Comparison of ENCODE assay signal across 35 cellular contexts in the genomic region with DNA sequence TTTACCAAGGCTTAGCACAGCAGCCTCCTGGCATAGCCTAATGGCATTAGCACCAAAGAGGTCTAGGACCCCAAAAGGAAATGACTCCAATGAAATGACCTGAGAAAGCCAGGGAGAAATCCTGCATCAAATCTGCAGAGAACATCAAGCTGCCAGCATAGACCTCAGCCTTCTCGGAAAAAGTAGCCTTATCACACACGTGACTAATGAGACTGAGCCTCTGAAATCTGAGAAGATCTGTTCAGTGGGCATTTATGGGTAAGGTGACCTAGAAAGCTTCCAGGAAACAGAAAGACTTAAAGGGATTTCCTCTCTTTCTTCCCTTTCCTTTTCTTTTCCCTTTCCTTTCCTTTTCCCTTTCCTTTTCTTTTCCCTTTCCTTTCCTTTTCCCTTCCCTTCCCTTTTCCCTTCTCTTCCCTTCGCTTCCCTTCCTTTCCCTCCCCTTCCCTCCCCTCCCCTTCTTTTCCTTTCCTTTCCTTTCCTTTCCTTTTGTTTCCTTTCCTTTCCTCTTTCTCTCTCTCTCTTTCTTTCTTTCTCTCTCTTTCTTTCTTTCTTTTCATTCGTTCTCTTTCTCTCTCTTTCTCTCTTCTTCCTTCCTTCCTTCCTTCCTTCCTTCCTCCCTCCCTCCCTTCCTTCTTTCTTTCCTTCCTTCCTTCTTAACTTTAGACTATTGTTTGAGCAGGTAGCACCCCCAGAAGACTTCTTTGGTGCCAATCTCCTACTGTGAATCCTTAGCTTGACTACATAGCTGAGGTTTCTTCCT. TPM values are rescaled to one million over a fixed set of nuclear protein-coding genes. Genes with fewer than 3 reads are reported as not detected.
"Had no signal": no experiment of that assay in that cellular context is flagged by ENCODE, and none has a peak within 500 bp of the region (broad histone marks: within the 10 kb centered on the region; RNA-seq: fewer than 3 reads in every experiment).

No MANE protein-coding gene starts in this region.

- H3K4me1 ChIP-seq: left lung, lower lobe of right lung, pancreas, prostate gland, sigmoid colon, spleen, tibial nerve, uterus had no signal

- H3K27me3 ChIP-seq: left lung, pancreas, sigmoid colon, spleen, tibial nerve, uterus had no signal

- ATAC-seq: left colon; left lung; lower lobe of right lung; natural killer cell; right cardiac atrium; stimulated activated memory B cell treated with anti-CD40 and anti-IgM and Interleukin-4, amounts not matched to agents 10 μg/mL and 1 μg/mL and 100 μg/mL, for 72 hours; stimulated activated naive CD8-positive, alpha-beta T cell treated with anti-CD3 and anti-CD28 coated beads, Interleukin-15, amount 100 ng/mL, for 72 hours had no signal

- H3K27ac ChIP-seq: left lung, lower lobe of right lung, pancreas, prostate gland, sigmoid colon, spleen, tibial nerve, uterus had no signal

- H3K9me3 ChIP-seq: left lung, lower lobe of right lung, pancreas, prostate gland, sigmoid colon, spleen, tibial nerve, uterus had no signal

- H3K4me3 ChIP-seq: left lung, lower lobe of right lung, pancreas, prostate gland, sigmoid colon, spleen, tibial nerve, uterus had no signal

- H3K36me3 ChIP-seq: left lung, lower lobe of right lung, pancreas, prostate gland, sigmoid colon, spleen, tibial nerve, uterus had no signal

- DNase-seq: hippocampal formation; kidney; left colon; left lung; lower lobe of right lung; mammary epithelial cell; mesenchymal stem cell; naive B cell; natural killer cell; nephron progenitor cell; nucleus accumbens; pancreas; posterior cingulate gyrus; retina; right cardiac atrium; sigmoid colon; small intestine; spleen; stimulated activated CD4-positive, alpha-beta T cell treated with anti-CD3 and anti-CD28 coated beads, Interleukin-2, amount 100 ng/mL, for 48 hours; stimulated activated CD4-positive, alpha-beta T cell treated with anti-CD3 and anti-CD28 coated beads, Interleukin-4, amount 100 ng/mL, for 4 hours; stimulated activated CD8-positive, alpha-beta memory T cell treated with anti-CD3 and anti-CD28 coated beads, Interleukin-4, amount 100 ng/mL, for 48 hours; stimulated activated naive CD4-positive, alpha-beta T cell treated with Interleukin-2 at 50 U/mL for 16 hours; stimulated activated naive CD8-positive, alpha-beta T cell treated with anti-CD3 and anti-CD28 coated beads, Interleukin-15, amount 100 ng/mL, for 72 hours; substantia nigra; uterus had no signal

RNA-seq across cellular contexts. Expression of a gene that starts 23.1 kb away (rescaled TPM):
- total RNA-seq: kidney, left colon, left lung, liver, lower lobe of right lung, mammary epithelial cell, mesothelial cell of epicardium, mononuclear cell, natural killer cell, osteoblast, pancreas, prostate gland, right cardiac atrium, sigmoid colon, spleen, temporal lobe, tibial nerve, ureter, uterus had no signal
- polyA plus RNA-seq: mammary epithelial cell, pancreas, right cardiac atrium, sigmoid colon, small intestine, spleen, thymus had no signal
